ENCODE assay signal across 8 cellular contexts in genomic region chr16:2047330-2048115, GRCh38. TPM values are rescaled to one million over a fixed set of nuclear protein-coding genes. Genes with fewer than 3 reads are reported as not detected.
DNase-seq lines count a peak whose midpoint lies in the region; TF ChIP-seq lines count a peak whose summit lies in the region.

Gene NTHL1 (minus strand): TSS chr16:2047834. CDS start chr16:2047823, 11 bp downstream.
Gene TSC2 (plus strand): TSS chr16:2047985. CDS start chr16:2048616, 631 bp downstream.

- H3K27me3 Mint-ChIP-seq in H9 (ENCODE audit: low read depth) = no peaks in the 10 kb centered on the region

- no peak within 1 kb of the TSS for H2BK20ac ChIP-seq in H9 (ENCODE audit: low read depth, low read length, poor library complexity, severe bottlenecking)

- H2AFZ ChIP-seq in H9 (ENCODE audit: low read length) (no peak within 1 kb of the TSS), neuronal stem cell (ENCODE audit: low read length) (peak within 1 kb of the TSS; percentile 95)

- H3K4me1 Mint-ChIP-seq in H9 = peaks cover 10 to 18% of the 10 kb centered on the region in 2 experiments

- peak; percentile 32; the same call in 1 of the 3 replicates for TF ChIP-seq CTCF in H9 (conservative IDR thresholded peaks at IDR 0.05)
- TF ChIP-seq CTCF in subcutaneous adipose tissue (IDR thresholded peaks at IDR 0.05; ENCODE audit: low read depth) = no peak

- no peaks in the 10 kb centered on the region for H3K27me3 ChIP-seq in H9 (ENCODE audit: insufficient read depth, low read length)
- H3K27me3 ChIP-seq in MG63 = no peaks in the 10 kb centered on the region
- no peaks in the 10 kb centered on the region for H3K27me3 ChIP-seq in neuronal stem cell (ENCODE audit: control insufficient read depth in 3 of 3, insufficient read depth in 3 of 3, low read depth in 1 of 3, low read length in 3 of 3)

- H3T11ph ChIP-seq in H9 (ENCODE audit: low read length) = no peak within 1 kb of the TSS

- H3K27ac ChIP-seq in H9 (ENCODE audit: insufficient read length, low read depth, low read length) = no peak within 1 kb of the TSS
- peak within 1 kb of the TSS; percentile 30 for H3K27ac ChIP-seq in neuronal stem cell (replicated peaks; ENCODE audit: low read length)

- H3K27ac Mint-ChIP-seq in H9 = peak within 1 kb of the TSS in 1 of 3 experiments; percentile 22; a peak in 1 of 7 replicates

- no CpG with 5 or more reads among the region's 81 CpGs for WGBS in H9 (ENCODE audit: extremely low coverage, insufficient read length, low lambda C conversion rate)
- no CpG with 5 or more reads among the region's 81 CpGs for WGBS in neuronal stem cell (ENCODE audit: extremely low coverage in 2 of 2, insufficient read length in 2 of 2, insufficient replicate concordance in 1 of 2), 2 donors

- H3K4me2 ChIP-seq in H9 (ENCODE audit: insufficient read depth, insufficient read length, low read length) (peak within 1 kb of the TSS; percentile 82), neuronal stem cell (ENCODE audit: insufficient read depth, low read length, poor library complexity, severe bottlenecking) (peak within 1 kb of the TSS; percentile 85)

- no peak within 1 kb of the TSS for H3K56ac ChIP-seq in H9 (ENCODE audit: insufficient read length, low read depth, low read length)

- H3K79me2 ChIP-seq in H9 (ENCODE audit: insufficient read depth, low read length) = no peaks in the 10 kb centered on the region

- no peaks in the 10 kb centered on the region for H3K9me3 Mint-ChIP-seq in H9

- H3K4me3 Mint-ChIP-seq in H9 = peak within 1 kb of the TSS; percentile 89 to 95

- H3K4me1 ChIP-seq in H9 (ENCODE audit: insufficient read depth, low read length) (0 out of 2 replicates have a peak, but pooled peaks cover 3% of the 10 kb centered on the region), neuronal stem cell (ENCODE audit: control insufficient read depth in 2 of 2, insufficient read depth in 1 of 2, low read depth in 1 of 2, low read length in 2 of 2) (peaks cover 8 to 11% of the 10 kb centered on the region in 2 donors)

- H2BK120ac ChIP-seq in H9 (ENCODE audit: low read depth, low read length, poor library complexity, severe bottlenecking) = no peak within 1 kb of the TSS
- no peak within 1 kb of the TSS for H2BK120ac ChIP-seq in neuronal stem cell (ENCODE audit: low read depth, low read length)

- H3K14ac ChIP-seq in H9 (ENCODE audit: insufficient read depth, low read length) = no peak within 1 kb of the TSS; the same call in 1 of the 2 replicates
- H3K14ac ChIP-seq in neuronal stem cell (ENCODE audit: low read length) = peak within 1 kb of the TSS; percentile 71

- H3K9ac ChIP-seq in H9 (ENCODE audit: extremely low read depth, insufficient read length, low read length) (peak within 1 kb of the TSS; percentile 46), neuronal stem cell (ENCODE audit: low read depth, low read length, poor library complexity) (peak within 1 kb of the TSS; percentile 88)

- no peak within 1 kb of the TSS for H4K5ac ChIP-seq in H9 (ENCODE audit: insufficient read length, low read depth, low read length)

- H3K4me3 ChIP-seq in MG63 = peak within 1 kb of the TSS; percentile 84
- peak within 1 kb of the TSS; percentile 87 for H3K4me3 ChIP-seq in neuronal stem cell (ENCODE audit: low read length in 2 of 2)

- H3K23me2 ChIP-seq in H9 (ENCODE audit: insufficient read length, low read depth, low read length, poor library complexity, severe bottlenecking) = peaks cover 11% of the 10 kb centered on the region

- H3K79me1 ChIP-seq in H9 (ENCODE audit: insufficient read depth, low read depth, low read length, poor library complexity, severe bottlenecking) (no peaks in the 10 kb centered on the region), neuronal stem cell (ENCODE audit: low read depth, low read length) (peaks cover 9% of the 10 kb centered on the region)

- H4K8ac ChIP-seq in H9 (replicated peaks; ENCODE audit: insufficient read length, low read depth, low read length) (no peak within 1 kb of the TSS), neuronal stem cell (ENCODE audit: low read depth, low read length) (no peak within 1 kb of the TSS)

- H3K18ac ChIP-seq in H9 (ENCODE audit: insufficient read length, low read depth, low read length) (no peak within 1 kb of the TSS), neuronal stem cell (ENCODE audit: low read length) (peak within 1 kb of the TSS; percentile 94)

- H3K36me3 ChIP-seq in MG63 (peaks cover 44% of the 10 kb centered on the region), neuronal stem cell (replicated peaks in 1 of 2; ENCODE audit: control insufficient read depth in 2 of 2, insufficient read depth in 2 of 2, low read length in 2 of 2) (peaks cover 20 to 23% of the 10 kb centered on the region in 2 donors)

- H2BK5ac ChIP-seq in H9 (ENCODE audit: insufficient read length, low read length) (no peak within 1 kb of the TSS), neuronal stem cell (ENCODE audit: low read length) (peak within 1 kb of the TSS; percentile 82)

- DNase-seq in GDM1 (lab: John Stamatoyannopoulos, UW) (peak; percentile 89), H9 (peak; percentile 98), MG63 (peak; percentile 98), SIG-M5 treated with dmso at 0.1 percent for 504 hours (lab: John Stamatoyannopoulos, UW; ENCODE audit: unreplicated experiment) (peak; percentile 89), foreskin melanocyte (peak; percentile 90), neuronal stem cell (ENCODE audit: low spot score) (peak; percentile 96)
- DNase-seq in activated gamma-delta T cell treated with anti-CD3 and anti-CD28 coated beads, Interleukin-2, amount 50 U/mL, for 16 hours (ENCODE audit: low read depth) = peak; percentile 90

- H2BK12ac ChIP-seq in H9 (ENCODE audit: insufficient read length, low read depth, low read length) = no peak within 1 kb of the TSS
- no peak within 1 kb of the TSS for H2BK12ac ChIP-seq in neuronal stem cell (ENCODE audit: low read length)

- H4K91ac ChIP-seq in H9 (ENCODE audit: insufficient read length, low read depth, low read length) (no peak within 1 kb of the TSS), neuronal stem cell (ENCODE audit: low read depth, low read length, poor library complexity) (no peak within 1 kb of the TSS)

- peaks cover 4 to 20% (median 19%) of the 10 kb centered on the region in 3 experiments; a peak in 6 of 7 replicates for H3K36me3 Mint-ChIP-seq in H9 (ENCODE audit: insufficient read depth in 1 of 3, low read depth in 3 of 3)

- H2BK15ac ChIP-seq in H9 (ENCODE audit: low read depth, low read length) (no peak within 1 kb of the TSS), neuronal stem cell (ENCODE audit: low read length) (no peak within 1 kb of the TSS)

- H4K20me1 ChIP-seq in H9 (ENCODE audit: control insufficient read depth, insufficient read depth, insufficient read length) = no peaks in the 10 kb centered on the region

- H3K4ac ChIP-seq in H9 (ENCODE audit: low read depth, low read length) (no peak within 1 kb of the TSS), neuronal stem cell (ENCODE audit: low read length) (no peak within 1 kb of the TSS)

- no peak within 1 kb of the TSS for H2AK5ac ChIP-seq in H9 (ENCODE audit: insufficient read length, low read length)
- H2AK5ac ChIP-seq in neuronal stem cell (ENCODE audit: low read depth, low read length) = peak within 1 kb of the TSS; percentile 56

- H3K23ac ChIP-seq in H9 (ENCODE audit: insufficient read length, low read depth, low read length) (no peak within 1 kb of the TSS), neuronal stem cell (ENCODE audit: low read depth, low read length, poor library complexity) (peak within 1 kb of the TSS; percentile 17)

- H3K9me3 ChIP-seq in H9 (ENCODE audit: control insufficient read depth, low read depth, low read length) = no peaks in the 10 kb centered on the region
- H3K9me3 ChIP-seq in MG63 = no peaks in the 10 kb centered on the region
- no peaks in the 10 kb centered on the region for H3K9me3 ChIP-seq in neuronal stem cell (replicated peaks in 1 of 2; ENCODE audit: control insufficient read depth in 2 of 2, insufficient read depth in 1 of 2, low read depth in 1 of 2, low read length in 2 of 2)

RNA-seq across cellular contexts. Expression of gene NTHL1, which starts in this region (rescaled TPM):
- total RNA-seq in H9 (2021) = 52.0 and 54.0 TPM in 2 replicates
- 57.1 and 74.7 TPM in 2 replicates for total RNA-seq in MG63 (2014; rRNA removed; shearing (Covaris generic); ENCODE audit: low replicate concordance)
- polyA plus RNA-seq in neuronal stem cell (2013, experiment 1 of 2) = 28.2 TPM
- 27.7 TPM for polyA plus RNA-seq in neuronal stem cell (2013, experiment 2 of 2)
- 10 to 100 TPM in 2 of 4 donors, 1 to 10 TPM in 2; 6.5 to 21.7 (median 12.0) TPM for total RNA-seq in subcutaneous adipose tissue

RNA-seq across cellular contexts. Expression of gene TSC2, which starts in this region (rescaled TPM):
- total RNA-seq in H9 (2021) = 122 and 125 TPM in 2 replicates
- total RNA-seq in MG63 (2014; rRNA removed; shearing (Covaris generic); ENCODE audit: low replicate concordance) = 24.1 and 64.4 TPM in 2 replicates
- 54.6 TPM for polyA plus RNA-seq in neuronal stem cell (2013, experiment 1 of 2)
- polyA plus RNA-seq in neuronal stem cell (2013, experiment 2 of 2) = 53.2 TPM
- 100 to 1,000 TPM in 1 of 4 donors, 10 to 100 TPM in 3; 31.1 to 110 (median 50.2) TPM for total RNA-seq in subcutaneous adipose tissue
